8 cellular contexts compared by ENCODE assay signal in genomic region chr6:117676577-117677218, GRCh38. TPM values are rescaled to one million over a fixed set of nuclear protein-coding genes. Genes with fewer than 3 reads are reported as not detected.
DNase-seq lines count a peak whose midpoint lies in the region; ATAC-seq, FAIRE-seq and TF ChIP-seq lines count a peak whose summit lies in the region.

No MANE protein-coding gene starts in this region.

- H3K4me3 Mint-ChIP-seq in CD8-positive, alpha-beta T cell, result peak overlapping the region; percentile 86
- H3K4me3 Mint-ChIP-seq in neural progenitor cell, result peak overlapping the region; percentile 92

- H3F3A ChIP-seq in neural progenitor cell (ENCODE audit: low read depth), result no peaks in the 10 kb centered on the region

- H3K27me3 ChIP-seq in CD8-positive, alpha-beta T cell (ENCODE audit: insufficient read depth, low read length), result no peaks in the 10 kb centered on the region
- H3K27me3 ChIP-seq in H1 (replicated peaks in 1 of 4; ENCODE audit: control insufficient read depth in 3 of 4, extremely low read depth in 1 of 4, insufficient read depth in 3 of 4, low read length in 3 of 4) (no peaks in the 10 kb centered on the region; a peak in 1 of 7 replicates), neural progenitor cell (no peaks in the 10 kb centered on the region)

- no peak overlapping the region for H4K8ac ChIP-seq in H1 (ENCODE audit: extremely low read depth, insufficient read depth, low read length)

- no peak for TF ChIP-seq CTCF in CD8-positive, alpha-beta T cell (IDR thresholded peaks at IDR 0.05)
- no peak for TF ChIP-seq CTCF in H1 (IDR thresholded peaks at IDR 0.05; ENCODE audit: control extremely low read depth in 1 of 3, insufficient read depth in 1 of 3, low read depth in 1 of 3, low read length in 3 of 3)
- TF ChIP-seq CTCF in neural progenitor cell (IDR thresholded peaks at IDR 0.05), result no peak
- TF ChIP-seq CTCF in mucosa of descending colon (IDR thresholded peaks at IDR 0.05), result no peak

- H3K18ac ChIP-seq in H1 (ENCODE audit: extremely low read depth, low read length), result no peak overlapping the region

- H3K23ac ChIP-seq in H1 (ENCODE audit: insufficient read length), result no peak overlapping the region

- POLR2A ChIA-PET in CD8-positive, alpha-beta T cell (lab: Charles Lee), result no interaction called here
- POLR2A ChIA-PET in H1 (lab: Charles Lee; ENCODE audit: partially characterized antibody), result interaction anchor here (1.2 to 1.7 kb wide), 2 partner anchors 11 to 12 kb away, joined by 3 to 7 read pairs; no protein-coding TSS in a partner anchor

- no peak overlapping the region for H3K14ac ChIP-seq in H1 (ENCODE audit: insufficient read length)

- 51% methylated on average over 6 of the region's 6 CpGs; no CpG with 5 or more reads in 1 of the 2 experiments for WGBS in H1 (ENCODE audit: extremely low coverage in 1 of 2, insufficient coverage in 1 of 2, insufficient read length in 1 of 2, insufficient replicate concordance in 2 of 2, low coverage in 1 of 2, low lambda C conversion rate in 2 of 2, missing lambda C conversion rate in 1 of 2), 2 experiments

- H3K36me3 ChIP-seq in CD8-positive, alpha-beta T cell (ENCODE audit: insufficient read depth, low read length), result no peaks in the 10 kb centered on the region
- H3K36me3 ChIP-seq in H1 (ENCODE audit: control insufficient read depth in 2 of 4, insufficient read depth in 4 of 4, low read length in 3 of 4) (peaks cover 0 to 3% (median 0%) of the 10 kb centered on the region in 4 experiments; a peak in 1 of 8 replicates), neural progenitor cell (no peaks in the 10 kb centered on the region), mucosa of descending colon (ENCODE audit: low read depth) (no peaks in the 10 kb centered on the region)

- no peak overlapping the region for H2BK12ac ChIP-seq in H1 (ENCODE audit: low read depth, low read length)

- intact Hi-C loops in CD8-positive, alpha-beta T cell (cut with DNase I, micrococcal nuclease), result loop anchor here (1.0 to 10.0 kb wide), 8 partner anchors 194 to 1668 kb away; partner anchors contain the start of genes MAN1A1 (in 2 of the 2), MCM9 (in 2 of the 2), ASF1A (in 1 of the 2) and DCBLD1 (in 1 of the 2)
- intact Hi-C loops in mucosa of descending colon (cut with DNase I, micrococcal nuclease), result no loop called here

- H3K4ac ChIP-seq in H1 (replicated peaks; ENCODE audit: insufficient read length, low read depth, low read length), result no peak overlapping the region

- no peak overlapping the region for H2AK5ac ChIP-seq in H1 (ENCODE audit: low read depth, low read length)

- H2BK5ac ChIP-seq in H1 (ENCODE audit: low read depth, low read length), result no peak overlapping the region

- no peak overlapping the region for H2BK20ac ChIP-seq in H1 (ENCODE audit: low read length)

- H3K27me3 Mint-ChIP-seq in CD8-positive, alpha-beta T cell (ENCODE audit: low read depth), result no peaks in the 10 kb centered on the region
- H3K27me3 Mint-ChIP-seq in neural progenitor cell (ENCODE audit: insufficient read depth, low read depth), result peaks cover 5% of the 10 kb centered on the region

- peaks cover 10% of the 10 kb centered on the region for H3K23me2 ChIP-seq in H1 (ENCODE audit: low read depth, low read length)

- H3K79me2 ChIP-seq in H1 (ENCODE audit: control insufficient read depth in 1 of 2, insufficient read depth in 2 of 2, low read length in 2 of 2), result peaks cover 40 to 72% of the 10 kb centered on the region in 2 experiments
- H3K79me2 ChIP-seq in neural progenitor cell (ENCODE audit: low read depth), result peaks cover 62% of the 10 kb centered on the region

- H3K4me3 ChIP-seq in CD8-positive, alpha-beta T cell (ENCODE audit: low read depth, low read length), result peak overlapping the region; percentile 19
- H3K4me3 ChIP-seq in H1 (ENCODE audit: extremely low read depth in 1 of 4, insufficient read depth in 2 of 4, low read depth in 3 of 4, low read length in 4 of 4), result peak overlapping the region; percentile 73 to 87 (median 80)
- H3K4me3 ChIP-seq in neural progenitor cell, result peak overlapping the region; percentile 91
- no peak overlapping the region for H3K4me3 ChIP-seq in mucosa of descending colon

- TF ChIP-seq EP300 in H1 (IDR thresholded peaks at IDR 0.05; ENCODE audit: borderline replicate concordance in 1 of 2, low read depth in 2 of 2, low read length in 2 of 2), result no peak

- H4K91ac ChIP-seq in H1 (replicated peaks; ENCODE audit: insufficient read length, low read length), result no peak overlapping the region

- FAIRE-seq in H1 (lab: Jason Lieb, UNC), result no peak

- CTCF ChIA-PET in CD8-positive, alpha-beta T cell (lab: Charles Lee), result no interaction called here
- CTCF ChIA-PET in H1 (lab: Charles Lee; ENCODE audit: partially characterized antibody), result interaction anchor here (0.5 to 1.0 kb wide), 3 partner anchors 12 to 298 kb away, joined by 3 read pairs; partner anchors contain the start of gene GOPC

- H3K4me2 ChIP-seq in H1 (ENCODE audit: insufficient read depth in 1 of 2, low read depth in 2 of 2, low read length in 2 of 2) (peak overlapping the region; percentile 71 to 95), neural progenitor cell (peak overlapping the region; percentile 89)

- no peak for ATAC-seq in CD8-positive, alpha-beta T cell
- no peak for ATAC-seq in mucosa of descending colon

- peaks cover 51% of the 10 kb centered on the region for H3K4me1 ChIP-seq in CD8-positive, alpha-beta T cell (ENCODE audit: insufficient read depth, low read length)
- H3K4me1 ChIP-seq in H1 (replicated peaks in 1 of 4; ENCODE audit: control insufficient read depth in 3 of 4, insufficient read depth in 4 of 4, low read length in 3 of 4), result peaks cover 0 to 2% (median 0%) of the 10 kb centered on the region in 4 experiments; a peak in 3 of 7 replicates
- peaks cover 13% of the 10 kb centered on the region for H3K4me1 ChIP-seq in neural progenitor cell
- H3K4me1 ChIP-seq in mucosa of descending colon (ENCODE audit: low read depth), result peaks cover 26% of the 10 kb centered on the region

- no peak overlapping the region for H3K56ac ChIP-seq in H1 (replicated peaks; ENCODE audit: insufficient read length, low read depth, low read length)

- no peaks in the 10 kb centered on the region for H3K9me3 ChIP-seq in CD8-positive, alpha-beta T cell (ENCODE audit: low read length)
- H3K9me3 ChIP-seq in H1 (ENCODE audit: insufficient read depth in 2 of 2, low read depth in 1 of 2, low read length in 1 of 2) (no peaks in the 10 kb centered on the region), neural progenitor cell (ENCODE audit: low read depth) (no peaks in the 10 kb centered on the region), mucosa of descending colon (no peaks in the 10 kb centered on the region)

- DNase-seq in CD8-positive, alpha-beta T cell, result no peak
- DNase-seq in NAMALWA (ENCODE audit: low spot score), result peak; percentile 15
- DNase-seq in H1 (ENCODE audit: low read depth in 1 of 2, low spot score in 2 of 2), result no peak
- DNase-seq in neural progenitor cell (ENCODE audit: low spot score), result peak; percentile 5
- DNase-seq in stimulated activated CD4-positive, alpha-beta T cell treated with anti-CD3 and anti-CD28 coated beads, Interleukin-15, amount 100 ng/mL, for 24 hours, result no peak
- no peak for DNase-seq in mucosa of descending colon
- DNase-seq in retina, result no peak
- DNase-seq in activated naive CD4-positive, alpha-beta T cell treated with anti-CD3 and anti-CD28 coated beads, Interleukin-2, amount 50 U/mL, for 16 hours, result no peak

- H4K20me1 ChIP-seq in H1 (replicated peaks in 1 of 2; ENCODE audit: control insufficient read depth in 1 of 2, insufficient read depth in 2 of 2, low read length in 2 of 2), result peaks cover 8 to 12% of the 10 kb centered on the region in 2 experiments
- peaks cover 52% of the 10 kb centered on the region for H4K20me1 ChIP-seq in neural progenitor cell (ENCODE audit: low read depth)

- H3K27ac ChIP-seq in CD8-positive, alpha-beta T cell (ENCODE audit: low read depth, low read length), result no peak overlapping the region
- H3K27ac ChIP-seq in H1 (ENCODE audit: low read depth, low read length) (no peak overlapping the region), neural progenitor cell (no peak overlapping the region)

- H3K9ac ChIP-seq in H1 (replicated peaks in 1 of 4; ENCODE audit: extremely low read depth in 1 of 4, low read depth in 3 of 4, low read length in 3 of 4), result peak overlapping the region in 2 of 4 experiments; percentile 43 to 74; a peak in 3 of 7 replicates
- no peak overlapping the region for H3K9ac ChIP-seq in neural progenitor cell

- TF ChIP-seq RAD21 in H1 (IDR thresholded peaks at IDR 0.05 in 1 of 2, conservative IDR thresholded peaks at IDR 0.05 in 1 of 2; ENCODE audit: low read depth in 2 of 2, low read length in 2 of 2), result no peak

- H3K9me3 Mint-ChIP-seq in CD8-positive, alpha-beta T cell, result no peaks in the 10 kb centered on the region
- H3K9me3 Mint-ChIP-seq in neural progenitor cell, result peaks cover 3% of the 10 kb centered on the region

- H3K27ac Mint-ChIP-seq in CD8-positive, alpha-beta T cell, result peak overlapping the region; percentile 83
- H3K27ac Mint-ChIP-seq in neural progenitor cell, result no peak overlapping the region

- TF ChIP-seq POLR2A in H1 (IDR thresholded peaks at IDR 0.05; ENCODE audit: control extremely low read depth in 1 of 2, low read depth in 2 of 2, low read length in 2 of 2), result no peak

- peaks cover 66% of the 10 kb centered on the region for H3K4me1 Mint-ChIP-seq in CD8-positive, alpha-beta T cell (ENCODE audit: low read depth)
- H3K4me1 Mint-ChIP-seq in neural progenitor cell, result peaks cover 21% of the 10 kb centered on the region

- H3K36me3 Mint-ChIP-seq in CD8-positive, alpha-beta T cell, result peaks cover 34% of the 10 kb centered on the region
- peaks cover 23% of the 10 kb centered on the region for H3K36me3 Mint-ChIP-seq in neural progenitor cell

- H4K5ac ChIP-seq in H1 (ENCODE audit: insufficient read length, low read depth, low read length), result no peak overlapping the region

- no peak overlapping the region for H2BK120ac ChIP-seq in H1 (replicated peaks; ENCODE audit: low read depth, low read length)

- no peak overlapping the region for H2AFZ ChIP-seq in H1 (ENCODE audit: low read length)
- H2AFZ ChIP-seq in neural progenitor cell (replicated peaks), result no peak overlapping the region

- no peak overlapping the region for H2BK15ac ChIP-seq in H1 (ENCODE audit: low read length)

- peaks cover 2% of the 10 kb centered on the region; the same call in 1 of the 2 replicates for H3K79me1 ChIP-seq in H1 (ENCODE audit: low read depth, low read length)

RNA-seq across cellular contexts. Expression of gene NUS1, which starts 1.4 kb away (rescaled TPM):
- 10 to 100 TPM; 28.3 to 29.0 TPM for total RNA-seq in CD8-positive, alpha-beta T cell
- 76.4 and 77.7 TPM in 2 replicates for total RNA-seq in H1 (2021; fragmentation: NEBNext Ultra II Directional; extraction: Animal tissue kit (Norgen Biotek cat#: 25700))
- polyA plus RNA-seq in H1 (2011; rRNA removed), result 14.3 and 20.7 TPM in 2 replicates
- 21.3 TPM for polyA plus RNA-seq in H1 (2011; cell fraction: cytosol; rRNA removed)
- 23.0 TPM for polyA plus RNA-seq in H1 (2011; cell fraction: nucleus; rRNA removed)
- polyA plus RNA-seq in H1 (2012, experiment 1 of 2), result 21.6 to 45.9 TPM (median 28.0 TPM) in 4 replicates
- polyA plus RNA-seq in H1 (2012, experiment 2 of 2), result 4.9 TPM
- polyA plus RNA-seq in H1 (2013, experiment 1 of 2), result 71.5 TPM
- 70.8 TPM for polyA plus RNA-seq in H1 (2013, experiment 2 of 2)
- polyA minus RNA-seq in H1 (2011; rRNA and poly(A)+ RNA removed), result 22.8 and 26.7 TPM in 2 replicates
- 16.1 TPM for polyA minus RNA-seq in H1 (2011; cell fraction: cytosol; rRNA and poly(A)+ RNA removed)
- polyA minus RNA-seq in H1 (2011; cell fraction: nucleus; rRNA and poly(A)+ RNA removed), result 60.2 TPM
- total RNA-seq in neural progenitor cell (ENCODE audit: low replicate concordance) (23.6 and 33.4 TPM in 2 replicates), mucosa of descending colon (10 to 100 TPM; 24.2 to 34.8 (median 34.3) TPM)

Comparison
In these comparisons a context has a peak if more than half of its experiments do, and no peak if none do; other contexts are left out.
1. DNase-seq: peak in NAMALWA (single experiment) and neural progenitor cell (single experiment); none in CD8-positive, alpha-beta T cell (0 of 7), H1 (0 of 2), stimulated activated CD4-positive, alpha-beta T cell treated with anti-CD3 and anti-CD28 coated beads, Interleukin-15, amount 100 ng/mL, for 24 hours (single experiment), mucosa of descending colon (0 of 3), retina (single experiment) and activated naive CD4-positive, alpha-beta T cell treated with anti-CD3 and anti-CD28 coated beads, Interleukin-2, amount 50 U/mL, for 16 hours (single experiment).
2. intact Hi-C loops: an anchor here in CD8-positive, alpha-beta T cell (1.0 to 10.0 kb wide); none called in mucosa of descending colon.